In genomic region chrX:148930330-148930729, GRCh38 we compare ENCODE assay signal across 19 cellular contexts.
DNase-seq lines count a peak whose midpoint lies in the region; ATAC-seq, FAIRE-seq and TF ChIP-seq lines count a peak whose summit lies in the region.
"Had no signal": no experiment of that assay in that cellular context is flagged by ENCODE, and none has a peak within 500 bp of the region (broad histone marks: within the 10 kb centered on the region; RNA-seq: fewer than 3 reads in every experiment).

No MANE protein-coding gene starts in this region.

- H3K4me3 ChIP-seq in astrocyte (ENCODE audit: insufficient read depth, low read depth, low read length) = no peak overlapping the region
- no peak overlapping the region for H3K4me3 ChIP-seq in epithelial cell of esophagus (ENCODE audit: low read length)
- no peak overlapping the region for H3K4me3 ChIP-seq in smooth muscle cell
- H3K4me3 ChIP-seq in body of pancreas = no peak overlapping the region
- H3K4me3 ChIP-seq in foreskin fibroblast (ENCODE audit: low read depth in 1 of 2, low read length in 2 of 2) = no peak overlapping the region
- H3K4me3 ChIP-seq: BLaER1, GM12878 had no signal

- intact Hi-C loops in body of pancreas (cut with DNase I) = no loop called here
- intact Hi-C loops in activated CD4-positive, alpha-beta memory T cell treated with anti-CD3 and anti-CD28 coated beads for 36 hours (cut with micrococcal nuclease) = no loop called here

- WGBS in smooth muscle cell (ENCODE audit: low lambda C conversion rate) = 58% methylated on average over 2 of the region's 2 CpGs
- WGBS in body of pancreas, 2 donors = 71 to 77% methylated on average over 2 of the region's 2 CpGs

- H3K27ac ChIP-seq in astrocyte (ENCODE audit: low read depth, low read length) (no peak overlapping the region), smooth muscle cell (ENCODE audit: low read depth) (peak overlapping the region; percentile 48), body of pancreas (no peak overlapping the region)
- H3K27ac ChIP-seq: BLaER1 had no signal

- H3K9me3 Mint-ChIP-seq in astrocyte (ENCODE audit: unreplicated experiment) = no peaks in the 10 kb centered on the region
- H3K9me3 Mint-ChIP-seq in activated CD4-positive, alpha-beta memory T cell treated with anti-CD3 and anti-CD28 coated beads for 36 hours = no peaks in the 10 kb centered on the region
- H3K9me3 Mint-ChIP-seq: CD14-positive monocyte; CD8-positive, alpha-beta T cell had no signal

- H3K4me2 ChIP-seq in astrocyte (ENCODE audit: low read length) (no peak overlapping the region), smooth muscle cell (no peak overlapping the region)
- H3K4me2 ChIP-seq: BLaER1 had no signal

- DNase-seq in CD1c-positive myeloid dendritic cell (ENCODE audit: extremely low spot score) = peak; percentile 22
- DNase-seq in astrocyte (ENCODE audit: low read depth) = no peak
- peak; percentile 63 for DNase-seq in epithelial cell of esophagus (ENCODE audit: low read depth)
- no peak for DNase-seq in smooth muscle cell (lab: John Stamatoyannopoulos, UW; ENCODE audit: unreplicated experiment)
- DNase-seq in body of pancreas = no peak
- no peak for DNase-seq in activated CD4-positive, alpha-beta memory T cell treated with anti-CD3 and anti-CD28 coated beads for 36 hours
- DNase-seq in foreskin fibroblast = no peak
- DNase-seq: 8988T; Calu3; CD8-positive, alpha-beta T cell; DND-41; EL; H9 had no signal

- no peaks in the 10 kb centered on the region for H3F3A ChIP-seq in smooth muscle cell (ENCODE audit: low read depth)

- no peak overlapping the region for H3K27ac Mint-ChIP-seq in astrocyte (ENCODE audit: unreplicated experiment)
- no peak overlapping the region for H3K27ac Mint-ChIP-seq in activated CD4-positive, alpha-beta memory T cell treated with anti-CD3 and anti-CD28 coated beads for 36 hours
- H3K27ac Mint-ChIP-seq: CD14-positive monocyte; CD8-positive, alpha-beta T cell; H9 had no signal

- no peaks in the 10 kb centered on the region for H4K20me1 ChIP-seq in astrocyte (ENCODE audit: insufficient read depth, low read length)
- H4K20me1 ChIP-seq in smooth muscle cell (ENCODE audit: low read depth) = no peaks in the 10 kb centered on the region

- no peak overlapping the region for H2AFZ ChIP-seq in astrocyte (ENCODE audit: low read depth, low read length)
- H2AFZ ChIP-seq in smooth muscle cell (ENCODE audit: low read depth) = no peak overlapping the region

- no peaks in the 10 kb centered on the region for H3K9me3 ChIP-seq in astrocyte (ENCODE audit: insufficient read depth, low read depth, low read length)
- H3K9me3 ChIP-seq in smooth muscle cell (replicated peaks; ENCODE audit: low read depth) = no peaks in the 10 kb centered on the region
- no peaks in the 10 kb centered on the region for H3K9me3 ChIP-seq in body of pancreas
- H3K9me3 ChIP-seq: BLaER1 had no signal

- ATAC-seq in body of pancreas = no peak
- ATAC-seq: CD8-positive, alpha-beta T cell; GM12878; HepG2 had no signal

- POLR2A ChIA-PET in activated CD4-positive, alpha-beta memory T cell treated with anti-CD3 and anti-CD28 coated beads for 36 hours (lab: Charles Lee) = no interaction called here

- TF ChIP-seq POLR2A in body of pancreas (IDR thresholded peaks at IDR 0.05) = no peak

- H3K27me3 Mint-ChIP-seq in astrocyte (ENCODE audit: low read depth, unreplicated experiment) = no peaks in the 10 kb centered on the region
- H3K27me3 Mint-ChIP-seq in activated CD4-positive, alpha-beta memory T cell treated with anti-CD3 and anti-CD28 coated beads for 36 hours = no peaks in the 10 kb centered on the region

- no peaks in the 10 kb centered on the region for H3K36me3 ChIP-seq in astrocyte (ENCODE audit: insufficient read depth, low read length)
- no peaks in the 10 kb centered on the region for H3K36me3 ChIP-seq in smooth muscle cell (ENCODE audit: low read depth)
- no peaks in the 10 kb centered on the region for H3K36me3 ChIP-seq in body of pancreas (replicated peaks in 1 of 2; ENCODE audit: insufficient read depth in 1 of 2, low read depth in 2 of 2)

- no peaks in the 10 kb centered on the region for H3K36me3 Mint-ChIP-seq in astrocyte (ENCODE audit: low read depth, unreplicated experiment)
- H3K36me3 Mint-ChIP-seq in activated CD4-positive, alpha-beta memory T cell treated with anti-CD3 and anti-CD28 coated beads for 36 hours = no peaks in the 10 kb centered on the region
- H3K36me3 Mint-ChIP-seq: CD14-positive monocyte; CD8-positive, alpha-beta T cell had no signal

- H3K4me1 ChIP-seq in astrocyte (ENCODE audit: insufficient read depth, low read length) (no peaks in the 10 kb centered on the region), smooth muscle cell (ENCODE audit: low read depth) (no peaks in the 10 kb centered on the region), body of pancreas (no peaks in the 10 kb centered on the region)
- H3K4me1 ChIP-seq: BLaER1 had no signal

- H3K27me3 ChIP-seq in astrocyte (ENCODE audit: insufficient read depth, low read length) = no peaks in the 10 kb centered on the region
- no peaks in the 10 kb centered on the region for H3K27me3 ChIP-seq in smooth muscle cell (ENCODE audit: low read depth)
- H3K27me3 ChIP-seq in body of pancreas = no peaks in the 10 kb centered on the region
- H3K27me3 ChIP-seq: BLaER1 had no signal

- CTCF ChIA-PET in activated CD4-positive, alpha-beta memory T cell treated with anti-CD3 and anti-CD28 coated beads for 36 hours (lab: Charles Lee) = no interaction called here

- H3K4me1 Mint-ChIP-seq in astrocyte (ENCODE audit: low read depth, unreplicated experiment) = peaks cover 9% of the 10 kb centered on the region
- H3K4me1 Mint-ChIP-seq in activated CD4-positive, alpha-beta memory T cell treated with anti-CD3 and anti-CD28 coated beads for 36 hours (ENCODE audit: low read depth) = no peaks in the 10 kb centered on the region
- H3K4me1 Mint-ChIP-seq: H9 had no signal

- H3K79me2 ChIP-seq in astrocyte (ENCODE audit: insufficient read depth, low read length) (no peaks in the 10 kb centered on the region), smooth muscle cell (ENCODE audit: low read depth) (no peaks in the 10 kb centered on the region)

- TF ChIP-seq CTCF in astrocyte (IDR thresholded peaks at IDR 0.05; ENCODE audit: insufficient read depth, low read depth, low read length) = no peak
- no peak for TF ChIP-seq CTCF in epithelial cell of esophagus (IDR thresholded peaks at IDR 0.05; ENCODE audit: insufficient read depth, low read depth, low read length, missing control alignments)
- no peak for TF ChIP-seq CTCF in smooth muscle cell (IDR thresholded peaks at IDR 0.05; ENCODE audit: borderline replicate concordance, insufficient read depth, poor library complexity, severe bottlenecking)
- TF ChIP-seq CTCF in body of pancreas (IDR thresholded peaks at IDR 0.05) = no peak
- TF ChIP-seq CTCF in foreskin fibroblast (IDR thresholded peaks at IDR 0.05; ENCODE audit: low read depth, low read length) = no peak

- H3K9ac ChIP-seq in astrocyte (ENCODE audit: low read length) (no peak overlapping the region), smooth muscle cell (ENCODE audit: low read depth) (no peak overlapping the region)
- H3K9ac ChIP-seq: BLaER1 had no signal

- FAIRE-seq in astrocyte (lab: Jason Lieb, UNC) = peak; percentile 60
- FAIRE-seq: GM12878, GM19239, H1, HepG2 had no signal

- no peak overlapping the region for H3K4me3 Mint-ChIP-seq in astrocyte (ENCODE audit: unreplicated experiment)
- H3K4me3 Mint-ChIP-seq in activated CD4-positive, alpha-beta memory T cell treated with anti-CD3 and anti-CD28 coated beads for 36 hours = no peak overlapping the region
- H3K4me3 Mint-ChIP-seq: CD14-positive monocyte; CD8-positive, alpha-beta T cell; H9 had no signal

Comparison
In these comparisons a context has a peak if more than half of its experiments do, and no peak if none do; other contexts are left out.
1. DNase-seq: peak in CD1c-positive myeloid dendritic cell (single experiment) and epithelial cell of esophagus (single experiment); none in astrocyte (single experiment), smooth muscle cell (single experiment), body of pancreas (0 of 4), activated CD4-positive, alpha-beta memory T cell treated with anti-CD3 and anti-CD28 coated beads for 36 hours (single experiment) and foreskin fibroblast (0 of 2).